In the genomic region with DNA sequence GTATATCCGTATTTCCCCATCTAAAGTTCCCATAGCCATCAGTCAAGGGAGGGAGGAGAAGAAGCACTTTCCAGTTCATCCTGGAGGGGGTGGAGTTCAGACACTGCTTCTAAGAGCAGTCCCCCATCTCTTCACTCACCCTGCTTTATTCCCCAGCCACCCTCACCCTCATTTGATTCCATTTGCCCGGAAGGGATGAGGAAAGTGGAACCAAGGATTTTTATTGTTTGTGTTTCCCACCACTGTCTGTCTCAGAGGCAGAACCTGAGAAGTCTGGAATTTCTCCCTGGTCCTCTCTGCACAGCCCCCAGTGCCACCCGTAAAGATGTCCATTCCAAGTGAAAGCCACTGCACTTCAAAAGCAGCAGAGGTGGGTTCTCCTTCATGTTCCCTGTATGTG, we compare ENCODE assay signal across 9 cellular contexts.
DNase-seq lines count a peak whose midpoint lies in the region; ATAC-seq and TF ChIP-seq lines count a peak whose summit lies in the region.
"Had no signal": no experiment of that assay in that cellular context is flagged by ENCODE, and none has a peak within 500 bp of the region (broad histone marks: within the 10 kb centered on the region; RNA-seq: fewer than 3 reads in every experiment).

No MANE protein-coding gene starts in this region.

- no peak overlapping the region for H3K9ac ChIP-seq in parathyroid adenoma

- peak overlapping the region in 2 of 7 donors; percentile 13 to 72 for H3K27ac Mint-ChIP-seq in CD4-positive, alpha-beta memory T cell

- H3K36me3 ChIP-seq in Panc1 (ENCODE audit: control insufficient read depth, insufficient read depth, low read length): no peaks in the 10 kb centered on the region
- H3K36me3 ChIP-seq in esophagus (ENCODE audit: control insufficient read depth in 2 of 2, insufficient read depth in 2 of 2, low read length in 1 of 2): no peaks in the 10 kb centered on the region
- H3K36me3 ChIP-seq in parathyroid adenoma (ENCODE audit: control insufficient read depth, insufficient read depth, low read length): no peaks in the 10 kb centered on the region
- H3K36me3 ChIP-seq in CD4-positive, alpha-beta memory T cell (ENCODE audit: insufficient read depth, low read length): no peaks in the 10 kb centered on the region

- CTCF ChIA-PET in Panc1 (lab: Charles Lee): no interaction called here
- CTCF ChIA-PET in CD4-positive, alpha-beta memory T cell (lab: Charles Lee; ENCODE audit: partially characterized antibody): no interaction called here

- no peaks in the 10 kb centered on the region for H3K27me3 ChIP-seq in Panc1 (ENCODE audit: control insufficient read depth, insufficient read depth, low read length)
- no peaks in the 10 kb centered on the region for H3K27me3 ChIP-seq in esophagus (ENCODE audit: control insufficient read depth in 1 of 2, insufficient read depth in 2 of 2, low read length in 2 of 2)
- H3K27me3 ChIP-seq in parathyroid adenoma (ENCODE audit: control insufficient read depth, insufficient read depth, low read length): no peaks in the 10 kb centered on the region
- H3K27me3 ChIP-seq in CD4-positive, alpha-beta memory T cell (ENCODE audit: insufficient read depth, low read length): no peaks in the 10 kb centered on the region

- H3K9me3 Mint-ChIP-seq in CD4-positive, alpha-beta memory T cell: peaks cover 0 to 5% (median 0%) of the 10 kb centered on the region in 8 donors

- no peak for TF ChIP-seq CTCF in C4-2B (conservative IDR thresholded peaks at IDR 0.05)
- TF ChIP-seq CTCF in Panc1 (IDR thresholded peaks at IDR 0.05): 0 out of 2 replicates have a peak, but pooled peaks have one; percentile 22
- no peak for TF ChIP-seq CTCF in parathyroid adenoma (IDR thresholded peaks at IDR 0.05)

- intact Hi-C loops in Panc1 (cut with micrococcal nuclease; ENCODE audit: unreplicated experiment): no loop called here
- intact Hi-C loops in CD4-positive, alpha-beta memory T cell (cut with micrococcal nuclease): no loop called here

- H3K4me1 ChIP-seq in Panc1 (ENCODE audit: control insufficient read depth, insufficient read depth, low read length): peaks cover 20% of the 10 kb centered on the region
- H3K4me1 ChIP-seq in esophagus (ENCODE audit: control insufficient read depth in 2 of 2, insufficient read depth in 2 of 2, low read length in 1 of 2): peaks cover 6 to 20% of the 10 kb centered on the region in 2 donors
- peaks cover 39% of the 10 kb centered on the region for H3K4me1 ChIP-seq in parathyroid adenoma
- H3K4me1 ChIP-seq in CD4-positive, alpha-beta memory T cell (ENCODE audit: insufficient read depth, low read length): peaks cover 7% of the 10 kb centered on the region

- ATAC-seq in Panc1: peak; percentile 57; the same call in 1 of the 2 replicates
- no peak for ATAC-seq in stimulated activated naive CD8-positive, alpha-beta T cell treated with anti-CD3 and anti-CD28 coated beads, Interleukin-15, Interleukin-2, amounts not matched to agents 100 U/mL and 50 U/mL, for 24 hours

- H3K4me1 Mint-ChIP-seq in CD4-positive, alpha-beta memory T cell: peaks cover 5 to 35% (median 13%) of the 10 kb centered on the region in 4 donors

- in situ Hi-C loops in Panc1 (cut with HindIII; ENCODE audit: low pct_unique_long_range_greater_than_20kb, low sequenced_read_pairs): no loop called here

- H2AFZ ChIP-seq in parathyroid adenoma: peak overlapping the region; percentile 78

- POLR2A ChIA-PET in Panc1 (lab: Charles Lee): no interaction called here
- POLR2A ChIA-PET in CD4-positive, alpha-beta memory T cell (lab: Charles Lee; ENCODE audit: partially characterized antibody): interaction anchor here (0.6 kb wide), 1 partner anchor 130 kb away, joined by 3 read pairs; no protein-coding TSS in a partner anchor

- BruUV-seq in Panc1 (replicated peaks; lab: Mats Ljungman, UMichigan): no TSS peak

- H3K27ac ChIP-seq in C4-2B (peak overlapping the region; percentile 81), Panc1 (ENCODE audit: low read length) (peak overlapping the region; percentile 53; the same call in 1 of the 2 replicates), esophagus (ENCODE audit: low read depth in 2 of 2, low read length in 1 of 2) (peak overlapping the region; percentile 88 to 96), parathyroid adenoma (peak overlapping the region; percentile 83)
- no peak overlapping the region for H3K27ac ChIP-seq in CD4-positive, alpha-beta memory T cell (ENCODE audit: low read depth, low read length)

- no peaks in the 10 kb centered on the region for H3K36me3 Mint-ChIP-seq in CD4-positive, alpha-beta memory T cell

- no peaks in the 10 kb centered on the region for H3K79me2 ChIP-seq in parathyroid adenoma

- no peaks in the 10 kb centered on the region for H3K9me3 ChIP-seq in Panc1 (ENCODE audit: control insufficient read depth, insufficient read depth, low read depth, low read length)
- no peaks in the 10 kb centered on the region for H3K9me3 ChIP-seq in esophagus (ENCODE audit: control insufficient read depth in 2 of 2, insufficient read depth in 1 of 2, low read depth in 1 of 2, low read length in 1 of 2)
- no peaks in the 10 kb centered on the region for H3K9me3 ChIP-seq in parathyroid adenoma (ENCODE audit: control insufficient read depth, low read length)
- no peaks in the 10 kb centered on the region for H3K9me3 ChIP-seq in CD4-positive, alpha-beta memory T cell (ENCODE audit: control insufficient read depth in 1 of 2, low read length in 2 of 2)

- H3K27me3 Mint-ChIP-seq in CD4-positive, alpha-beta memory T cell: no peaks in the 10 kb centered on the region

- no peak for DNase-seq in Panc1 (ENCODE audit: low read depth, low spot score)
- no peak for DNase-seq in stimulated activated naive CD8-positive, alpha-beta T cell treated with anti-CD3 and anti-CD28 coated beads, Interleukin-15, Interleukin-2, amounts not matched to agents 100 U/mL and 50 U/mL, for 24 hours
- no peak for DNase-seq in activated gamma-delta T cell (lab: John Stamatoyannopoulos, UW)
- DNase-seq in CD4-positive, alpha-beta memory T cell: no peak
- DNase-seq in T-helper 9 cell: no peak
- DNase-seq: OCI-M1 had no signal

- H3K4me2 ChIP-seq in parathyroid adenoma (ENCODE audit: low read length): peak overlapping the region; percentile 48

- H3K4me3 Mint-ChIP-seq in CD4-positive, alpha-beta memory T cell: no peak overlapping the region

- H3K4me3 ChIP-seq in Panc1 (ENCODE audit: low read depth in 2 of 2, low read length in 2 of 2): no peak overlapping the region
- no peak overlapping the region for H3K4me3 ChIP-seq in esophagus (ENCODE audit: low read depth in 1 of 2, low read length in 2 of 2)
- H3K4me3 ChIP-seq in parathyroid adenoma (ENCODE audit: low read depth, low read length): no peak overlapping the region
- no peak overlapping the region for H3K4me3 ChIP-seq in CD4-positive, alpha-beta memory T cell (ENCODE audit: low read length in 2 of 2)

- 76 to 82% methylated on average over 3 of the region's 3 CpGs for WGBS in esophagus, 2 donors
